ENCODE assay signal across 9 cellular contexts in the genomic region with DNA sequence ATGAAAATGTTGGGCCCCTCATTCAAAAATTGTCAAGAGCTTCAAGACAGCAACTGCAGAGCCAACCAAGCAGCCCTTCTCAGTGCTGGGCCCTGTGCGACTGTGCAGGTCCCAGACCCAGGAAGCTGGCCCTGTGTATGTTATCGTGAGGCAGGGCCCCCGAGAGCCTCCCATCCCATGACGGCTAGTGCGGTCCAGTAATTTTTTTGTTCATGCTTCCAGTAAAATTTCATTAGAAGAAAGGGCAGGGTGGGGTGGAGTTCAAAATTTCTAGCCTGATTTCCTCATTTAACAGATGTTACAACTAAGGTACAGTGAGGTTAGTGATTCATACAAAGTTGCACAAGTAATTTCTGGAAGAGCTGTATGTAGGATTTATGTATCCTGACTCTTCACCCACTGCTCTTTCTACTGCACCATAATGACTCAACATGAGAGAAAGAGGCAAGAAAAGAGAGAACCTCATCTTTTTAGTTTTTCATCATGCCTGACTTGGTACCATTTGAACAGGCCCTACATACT.
A peak's percentile ranks its signal among the peaks of the same experiment; 100 is the strongest.
DNase-seq lines count a peak whose midpoint lies in the region; ATAC-seq and TF ChIP-seq lines count a peak whose summit lies in the region.
"Had no signal": no experiment of that assay in that cellular context is flagged by ENCODE, and none has a peak within 500 bp of the region (broad histone marks: within the 10 kb centered on the region; RNA-seq: fewer than 3 reads in every experiment).

No MANE protein-coding gene starts in this region.

- H3K4me3 ChIP-seq in lung (no peak overlapping the region), H7 (ENCODE audit: insufficient read depth, low read depth, low read length) (no peak overlapping the region), coronary artery (no peak overlapping the region)

- ATAC-seq in HG03097 (IDR thresholded peaks at IDR 0.05; ENCODE audit: low FRiP score, unreplicated experiment) (peak; percentile 50), lung (ENCODE audit: insufficient read depth, low FRiP score) (peak; percentile 73)
- ATAC-seq in activated naive CD8-positive, alpha-beta T cell treated with anti-CD3 and anti-CD28 coated beads, Interleukin-2, amount 50 U/mL, for 24 hours = peak; percentile 98

- peaks cover 33% of the 10 kb centered on the region for H3K4me1 Mint-ChIP-seq in activated naive CD8-positive, alpha-beta T cell treated with anti-CD3 and anti-CD28 coated beads, Interleukin-2, amount 50 U/mL, for 24 hours

- H3K9me3 Mint-ChIP-seq in activated naive CD8-positive, alpha-beta T cell treated with anti-CD3 and anti-CD28 coated beads, Interleukin-2, amount 50 U/mL, for 24 hours = peaks cover 7% of the 10 kb centered on the region

- H3K9me3 ChIP-seq in lung (ENCODE audit: control insufficient read depth in 2 of 2, insufficient read depth in 1 of 2, low read length in 1 of 2) = no peaks in the 10 kb centered on the region

- H3K4me1 ChIP-seq in lung (ENCODE audit: control insufficient read depth in 2 of 2, insufficient read depth in 2 of 2, low read length in 2 of 2) = peaks cover 0 to 15% of the 10 kb centered on the region in 2 donors

- H3K36me3 ChIP-seq in lung (ENCODE audit: control insufficient read depth in 2 of 2, insufficient read depth in 2 of 2, low read length in 2 of 2) (no peaks in the 10 kb centered on the region), H7 (replicated peaks; ENCODE audit: control insufficient read depth, insufficient read depth, low read length) (no peaks in the 10 kb centered on the region)

- H3K27me3 Mint-ChIP-seq in activated naive CD8-positive, alpha-beta T cell treated with anti-CD3 and anti-CD28 coated beads, Interleukin-2, amount 50 U/mL, for 24 hours = no peaks in the 10 kb centered on the region

- H3K27ac ChIP-seq in lung (ENCODE audit: low read depth in 1 of 2, low read length in 1 of 2) (peak overlapping the region; percentile 70 to 74), coronary artery (peak overlapping the region in 1 of 2 donors; percentile 68)
- H3K27ac ChIP-seq: C4-2B had no signal

- H3K27me3 ChIP-seq in lung (ENCODE audit: control insufficient read depth, insufficient read depth) (no peaks in the 10 kb centered on the region), H7 (ENCODE audit: control insufficient read depth, insufficient read depth, low read length) (no peaks in the 10 kb centered on the region)

- H3K4me3 Mint-ChIP-seq in activated naive CD8-positive, alpha-beta T cell treated with anti-CD3 and anti-CD28 coated beads, Interleukin-2, amount 50 U/mL, for 24 hours = peak overlapping the region; percentile 15

- peaks cover 34% of the 10 kb centered on the region for H3K36me3 Mint-ChIP-seq in activated naive CD8-positive, alpha-beta T cell treated with anti-CD3 and anti-CD28 coated beads, Interleukin-2, amount 50 U/mL, for 24 hours (ENCODE audit: low read depth)

- peak; percentile 12 for DNase-seq in activated CD4-positive, alpha-beta T cell treated with anti-CD3 and anti-CD28 coated beads for 48 hours
- DNase-seq in activated CD4-positive, alpha-beta T cell treated with anti-CD3 and anti-CD28 coated beads for 4 hours = no peak
- DNase-seq in activated naive CD8-positive, alpha-beta T cell treated with anti-CD3 and anti-CD28 coated beads, Interleukin-2, amount 50 U/mL, for 24 hours = peak; percentile 13
- DNase-seq in lung (ENCODE audit: low spot score) (peak; percentile 54), H7 (no peak), coronary artery (ENCODE audit: low spot score) (no peak), DMS153 (lab: John Stamatoyannopoulos, UW) (no peak)

- peak overlapping the region; percentile 73 for H3K27ac Mint-ChIP-seq in activated naive CD8-positive, alpha-beta T cell treated with anti-CD3 and anti-CD28 coated beads, Interleukin-2, amount 50 U/mL, for 24 hours

- TF ChIP-seq CTCF in lung (IDR thresholded peaks at IDR 0.05; ENCODE audit: control extremely low read depth, extremely low read depth) (no peak), coronary artery (IDR thresholded peaks at IDR 0.05) (no peak)

- 55 to 75% methylated on average over 5 of the region's 5 CpGs for WGBS in lung, 2 donors

Comparison
In these comparisons a context has a peak if more than half of its experiments do, and no peak if none do; other contexts are left out.
1. DNase-seq: peak in activated CD4-positive, alpha-beta T cell treated with anti-CD3 and anti-CD28 coated beads for 48 hours (single experiment), activated naive CD8-positive, alpha-beta T cell treated with anti-CD3 and anti-CD28 coated beads, Interleukin-2, amount 50 U/mL, for 24 hours (single experiment) and lung (single experiment); none in activated CD4-positive, alpha-beta T cell treated with anti-CD3 and anti-CD28 coated beads for 4 hours (0 of 2), H7 (single experiment), coronary artery (single experiment) and DMS153 (single experiment).
2. Peak in every context shown above with its lines, with median percentiles within 50 percentile points of each other: ATAC-seq.